Comparison of ENCODE assay signal across 32 cellular contexts in the genomic region with DNA sequence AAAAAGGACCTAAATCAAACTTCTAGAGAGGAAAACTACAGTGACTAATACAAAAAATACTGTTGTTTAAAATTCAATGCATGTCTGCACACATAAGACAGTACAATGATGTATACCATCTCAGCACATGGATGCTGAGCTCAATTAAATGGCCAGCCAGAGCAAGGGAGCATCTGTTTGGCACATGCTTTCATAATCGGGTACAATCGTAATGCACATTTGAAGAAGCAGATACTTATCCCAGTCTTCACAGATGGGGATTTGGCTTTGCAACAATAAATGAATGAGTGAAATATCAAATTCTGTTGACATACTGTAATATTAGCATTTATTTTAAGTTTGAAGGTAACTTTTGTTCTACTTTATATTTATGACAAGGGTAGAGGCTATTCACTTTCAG.
"Had no signal": no experiment of that assay in that cellular context is flagged by ENCODE, and none has a peak within 500 bp of the region (broad histone marks: within the 10 kb centered on the region; RNA-seq: fewer than 3 reads in every experiment).

No MANE protein-coding gene starts in this region.

- H3K27me3 Mint-ChIP-seq: activated B cell treated with CpG ODN at 0.5 μM for 24 hours; activated CD8-positive, alpha-beta T cell treated with anti-CD3 and anti-CD28 coated beads for 36 hours; activated naive CD4-positive, alpha-beta T cell treated with anti-CD3 and anti-CD28 coated beads, Interleukin-2, amount 50 U/mL, for 24 hours; activated naive CD8-positive, alpha-beta T cell treated with anti-CD3 and anti-CD28 coated beads for 36 hours; activated naive CD8-positive, alpha-beta T cell treated with anti-CD3 and anti-CD28 coated beads, Interleukin-2, amount 50 U/mL, for 24 hours; effector memory CD8-positive, alpha-beta T cell had no signal

- H2AFZ ChIP-seq: hepatocyte had no signal

- DNase-seq: activated B cell treated with CpG ODN at 0.5 μM for 24 hours; activated CD4-positive, alpha-beta T cell treated with anti-CD3 and anti-CD28 coated beads for 48 hours; activated CD4-positive, alpha-beta T cell treated with anti-CD3 and anti-CD28 coated beads, Interleukin-2, amount 50 U/mL, for 1 hour; activated CD4-positive, alpha-beta T cell treated with anti-CD3 and anti-CD28 coated beads, Interleukin-2, amount 50 U/mL, for 48 hours; activated CD8-positive, alpha-beta memory T cell treated with anti-CD3 and anti-CD28 coated beads for 24 hours; activated CD8-positive, alpha-beta T cell treated with anti-CD3 and anti-CD28 coated beads for 36 hours; activated effector memory CD4-positive, alpha-beta T cell treated with anti-CD3 and anti-CD28 coated beads, Interleukin-2, amount 50 U/mL, for 16 hours; activated naive CD4-positive, alpha-beta T cell treated with anti-CD3 and anti-CD28 coated beads for 36 hours; activated naive CD8-positive, alpha-beta T cell treated with anti-CD3 and anti-CD28 coated beads for 36 hours; activated naive CD8-positive, alpha-beta T cell treated with anti-CD3 and anti-CD28 coated beads, Interleukin-2, amount 50 U/mL, for 24 hours; activated T-cell treated with anti-CD3 and anti-CD28 coated beads, Interleukin-2, amount 50 U/mL, for 48 hours; adrenal gland; amygdala; aorta; body of pancreas; caudate nucleus; cortex of kidney; dermis blood vessel endothelial cell; effector CD4-positive, alpha-beta T cell; effector memory CD8-positive, alpha-beta T cell; erythroblast; foreskin melanocyte; heart right ventricle; T1000; WERI-Rb-1 had no signal

- H3K4me3 ChIP-seq: adrenal gland, body of pancreas, esophagus muscularis mucosa, gastroesophageal sphincter, heart right ventricle, hepatocyte had no signal

- H3K4me3 Mint-ChIP-seq: activated B cell treated with CpG ODN at 0.5 μM for 24 hours; activated CD8-positive, alpha-beta T cell treated with anti-CD3 and anti-CD28 coated beads for 36 hours; activated naive CD4-positive, alpha-beta T cell treated with anti-CD3 and anti-CD28 coated beads for 36 hours; activated naive CD4-positive, alpha-beta T cell treated with anti-CD3 and anti-CD28 coated beads, Interleukin-2, amount 50 U/mL, for 24 hours; activated naive CD8-positive, alpha-beta T cell treated with anti-CD3 and anti-CD28 coated beads for 36 hours; activated naive CD8-positive, alpha-beta T cell treated with anti-CD3 and anti-CD28 coated beads, Interleukin-2, amount 50 U/mL, for 24 hours; activated T-helper 1 cell treated with anti-CD3 and anti-CD28 coated beads, Interleukin-12 subunit alpha, Interleukin-12 subunit beta, Interleukin-2, Interleukin-4 antibody, amounts not matched to agents 30 ng/mL and 10 ng/mL and 1 ng/mL, durations not matched to agents 14 hours and 24 hours and 36 hours; effector memory CD8-positive, alpha-beta T cell had no signal

- H3K4me2 ChIP-seq: hepatocyte had no signal

- H3K27ac Mint-ChIP-seq: activated B cell treated with CpG ODN at 0.5 μM for 24 hours; activated CD8-positive, alpha-beta T cell treated with anti-CD3 and anti-CD28 coated beads for 36 hours; activated naive CD4-positive, alpha-beta T cell treated with anti-CD3 and anti-CD28 coated beads for 36 hours; activated naive CD4-positive, alpha-beta T cell treated with anti-CD3 and anti-CD28 coated beads, Interleukin-2, amount 50 U/mL, for 24 hours; activated naive CD8-positive, alpha-beta T cell treated with anti-CD3 and anti-CD28 coated beads for 36 hours; activated naive CD8-positive, alpha-beta T cell treated with anti-CD3 and anti-CD28 coated beads, Interleukin-2, amount 50 U/mL, for 24 hours; activated T-helper 1 cell treated with anti-CD3 and anti-CD28 coated beads, Interleukin-12 subunit alpha, Interleukin-12 subunit beta, Interleukin-2, Interleukin-4 antibody, amounts not matched to agents 30 ng/mL and 10 ng/mL and 1 ng/mL, durations not matched to agents 14 hours and 24 hours and 36 hours; activated T-helper 2 cell treated with anti-CD3 and anti-CD28 coated beads, Interferon-gamma antibody, Interleukin-2, Interleukin-4, amounts not matched to agents 10 μg/mL and 5 μg/mL and 100 μg/mL, durations not matched to agents 14 hours and 24 hours and 36 hours; effector memory CD8-positive, alpha-beta T cell had no signal

- ATAC-seq: activated CD4-positive, CD25-positive, alpha-beta regulatory T cell treated with anti-CD3 and anti-CD28 coated beads, Interleukin-2, amount 50 U/mL, for 24 hours; activated CD8-positive, alpha-beta T cell treated with anti-CD3 and anti-CD28 coated beads for 36 hours; activated naive CD8-positive, alpha-beta T cell treated with anti-CD3 and anti-CD28 coated beads, Interleukin-2, amount 50 U/mL, for 24 hours; body of pancreas; effector memory CD8-positive, alpha-beta T cell; gastroesophageal sphincter; heart right ventricle had no signal

- H3K4me1 Mint-ChIP-seq: activated B cell treated with CpG ODN at 0.5 μM for 24 hours; activated naive CD4-positive, alpha-beta T cell treated with anti-CD3 and anti-CD28 coated beads, Interleukin-2, amount 50 U/mL, for 24 hours; activated naive CD8-positive, alpha-beta T cell treated with anti-CD3 and anti-CD28 coated beads for 36 hours; activated naive CD8-positive, alpha-beta T cell treated with anti-CD3 and anti-CD28 coated beads, Interleukin-2, amount 50 U/mL, for 24 hours had no signal

- H3K36me3 ChIP-seq: adrenal gland, esophagus muscularis mucosa, gastroesophageal sphincter, WERI-Rb-1 had no signal

- H3K27ac ChIP-seq: adrenal gland, body of pancreas, esophagus muscularis mucosa, gastroesophageal sphincter, heart right ventricle, hepatocyte, WERI-Rb-1 had no signal

- H3K79me2 ChIP-seq: hepatocyte had no signal

- H3K27me3 ChIP-seq: adrenal gland, body of pancreas, esophagus muscularis mucosa, gastroesophageal sphincter, heart right ventricle, hepatocyte had no signal

- H3K4me1 ChIP-seq: adrenal gland, body of pancreas, esophagus muscularis mucosa, gastroesophageal sphincter had no signal
